Comparison of ENCODE assay signal across 23 cellular contexts in the genomic region with DNA sequence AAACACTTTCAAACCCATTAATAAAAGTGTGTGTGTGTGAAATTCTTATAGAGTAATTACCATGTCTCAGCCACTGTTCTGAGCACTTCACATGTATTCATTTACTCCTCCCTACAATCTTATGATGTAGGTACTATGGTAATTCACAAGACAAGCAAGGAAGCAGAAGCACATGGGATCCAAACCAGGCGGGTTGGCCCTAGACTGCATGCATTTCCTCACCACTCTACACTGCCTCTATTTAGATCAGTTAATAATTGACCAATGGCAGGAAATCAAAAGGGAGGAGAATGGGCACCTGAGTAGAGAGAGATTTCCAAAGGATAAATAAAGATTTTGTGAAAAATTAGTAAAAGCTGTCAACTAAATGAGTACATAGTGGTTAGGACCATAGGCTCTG. TPM values are rescaled to one million over a fixed set of nuclear protein-coding genes. Genes with fewer than 3 reads are reported as not detected.
DNase-seq lines count a peak whose midpoint lies in the region; ATAC-seq, FAIRE-seq and TF ChIP-seq lines count a peak whose summit lies in the region.
"Had no signal": no experiment of that assay in that cellular context is flagged by ENCODE, and none has a peak within 500 bp of the region (broad histone marks: within the 10 kb centered on the region; RNA-seq: fewer than 3 reads in every experiment).

No MANE protein-coding gene starts in this region.

- peak; percentile 28 for DNase-seq in COLO668 (lab: John Stamatoyannopoulos, UW; ENCODE audit: unreplicated experiment)
- no peak for DNase-seq in RCC 7860 (ENCODE audit: low spot score)
- DNase-seq in left lobe of liver (ENCODE audit: low spot score): peak; percentile 64
- DNase-seq in small intestine: peak; percentile 76
- no peak for DNase-seq in nephron progenitor cell
- no peak for DNase-seq in osteocyte (ENCODE audit: extremely low spot score, unreplicated experiment)
- DNase-seq in neural progenitor cell (ENCODE audit: low spot score): no peak
- DNase-seq: COR-L47, DMS79, MV-4-11, NCI-H1694 treated with DMSO at 0.1 percent for 48 hours, NCI-H2227 treated with DMSO at 0.1 percent for 48 hours, NCI-H510A treated with DMSO at 0.1 percent for 48 hours, NCI-H82, OCI-M1, SHP77 treated with DMSO at 0.1 percent for 48 hours, SK-N-SH had no signal

- H3K4me1 ChIP-seq in small intestine (ENCODE audit: control insufficient read depth in 2 of 2, insufficient read depth in 1 of 2, low read depth in 1 of 2, low read length in 1 of 2) (peaks cover 5 to 6% of the 10 kb centered on the region in 2 donors), neural progenitor cell (peaks cover 5% of the 10 kb centered on the region)

- H3K27ac Mint-ChIP-seq in nephron progenitor cell: no peak overlapping the region
- H3K27ac Mint-ChIP-seq in osteocyte (ENCODE audit: unreplicated experiment): no peak overlapping the region
- no peak overlapping the region for H3K27ac Mint-ChIP-seq in neural progenitor cell
- H3K27ac Mint-ChIP-seq: B cell had no signal

- no peaks in the 10 kb centered on the region for H3F3A ChIP-seq in neural progenitor cell (ENCODE audit: low read depth)

- H3K27ac ChIP-seq in small intestine (ENCODE audit: low read depth in 1 of 2, low read length in 1 of 2) (no peak overlapping the region), neural progenitor cell (no peak overlapping the region)
- H3K27ac ChIP-seq: KMS-11 had no signal

- no peaks in the 10 kb centered on the region for H4K20me1 ChIP-seq in neural progenitor cell (ENCODE audit: low read depth)

- no peaks in the 10 kb centered on the region for H3K36me3 ChIP-seq in small intestine (ENCODE audit: control insufficient read depth in 2 of 2, insufficient read depth in 2 of 2, low read length in 2 of 2)
- H3K36me3 ChIP-seq in neural progenitor cell: no peaks in the 10 kb centered on the region

- H3K27me3 Mint-ChIP-seq in nephron progenitor cell (ENCODE audit: low read depth, poor library complexity): peaks cover 26% of the 10 kb centered on the region
- peaks cover 31% of the 10 kb centered on the region for H3K27me3 Mint-ChIP-seq in osteocyte (ENCODE audit: unreplicated experiment)
- H3K27me3 Mint-ChIP-seq in neural progenitor cell (ENCODE audit: insufficient read depth, low read depth): peaks cover 2% of the 10 kb centered on the region

- no peak overlapping the region for H3K4me3 Mint-ChIP-seq in nephron progenitor cell
- no peak overlapping the region for H3K4me3 Mint-ChIP-seq in osteocyte (ENCODE audit: unreplicated experiment)
- no peak overlapping the region for H3K4me3 Mint-ChIP-seq in neural progenitor cell
- H3K4me3 Mint-ChIP-seq: B cell had no signal

- H3K27me3 ChIP-seq in small intestine (ENCODE audit: control insufficient read depth in 2 of 2, insufficient read depth in 2 of 2, low read length in 2 of 2): no peaks in the 10 kb centered on the region
- H3K27me3 ChIP-seq in neural progenitor cell: no peaks in the 10 kb centered on the region

- H3K4me1 Mint-ChIP-seq in nephron progenitor cell: peaks cover 5% of the 10 kb centered on the region
- no peaks in the 10 kb centered on the region for H3K4me1 Mint-ChIP-seq in osteocyte (ENCODE audit: unreplicated experiment)
- H3K4me1 Mint-ChIP-seq in neural progenitor cell: peaks cover 29% of the 10 kb centered on the region

- H3K9me3 ChIP-seq in small intestine (ENCODE audit: control insufficient read depth, low read depth) (no peaks in the 10 kb centered on the region), neural progenitor cell (ENCODE audit: low read depth) (no peaks in the 10 kb centered on the region)
- H3K9me3 ChIP-seq: SK-N-SH had no signal

- H3K9me3 Mint-ChIP-seq in nephron progenitor cell (peaks cover 8% of the 10 kb centered on the region), osteocyte (ENCODE audit: unreplicated experiment) (no peaks in the 10 kb centered on the region), neural progenitor cell (peaks cover 5% of the 10 kb centered on the region)

- H3K36me3 Mint-ChIP-seq in nephron progenitor cell (ENCODE audit: low read depth) (no peaks in the 10 kb centered on the region), osteocyte (ENCODE audit: unreplicated experiment) (no peaks in the 10 kb centered on the region), neural progenitor cell (no peaks in the 10 kb centered on the region)

- TF ChIP-seq CTCF in nephron progenitor cell (IDR thresholded peaks at IDR 0.05) (no peak), osteocyte (IDR thresholded peaks at IDR 0.05) (no peak), neural progenitor cell (IDR thresholded peaks at IDR 0.05) (no peak)

- WGBS in small intestine, 3 donors: 11 to 57% (median 30%) methylated on average over 1 of the region's 1 CpG

- peak; percentile 49 for FAIRE-seq in RCC 7860 (lab: Jason Lieb, UNC)
- FAIRE-seq in small intestine (lab: Jason Lieb, UNC): no peak
- FAIRE-seq: GM12892, GM18507, H1 had no signal

- H3K9ac ChIP-seq in neural progenitor cell: no peak overlapping the region
- H3K9ac ChIP-seq: KMS-11, SK-N-SH had no signal

- H3K79me2 ChIP-seq in neural progenitor cell (ENCODE audit: low read depth): no peaks in the 10 kb centered on the region

- H3K4me3 ChIP-seq in small intestine (ENCODE audit: low read depth in 1 of 2, low read length in 2 of 2) (no peak overlapping the region), neural progenitor cell (no peak overlapping the region)

- no peak overlapping the region for H3K4me2 ChIP-seq in neural progenitor cell
- H3K4me2 ChIP-seq: KMS-11, SK-N-SH had no signal

- ATAC-seq in left lobe of liver (peak; percentile 93), HG02970 (IDR thresholded peaks at IDR 0.05; ENCODE audit: low FRiP score, unreplicated experiment) (no peak)

- no peak overlapping the region for H2AFZ ChIP-seq in neural progenitor cell (replicated peaks)

RNA-seq across cellular contexts. Expression of a gene that starts 15.7 kb away (rescaled TPM):
- total RNA-seq in left lobe of liver: 4.7 TPM
- 10 to 100 TPM in 2 of 3 donors, 1 to 10 TPM in 1; 7.6 to 11.9 (median 10.4) TPM for polyA plus RNA-seq in small intestine
- total RNA-seq in osteocyte: 0.11 TPM in 1 of 2 replicates, not detected in the other
- total RNA-seq in neural progenitor cell (ENCODE audit: low replicate concordance): 4.2 and 5.4 TPM in 2 replicates

RNA-seq across cellular contexts. Expression of a gene that starts 47.7 kb away (rescaled TPM):
- total RNA-seq in left lobe of liver (0.73 TPM), osteocyte (17.2 and 20.4 TPM in 2 replicates), neural progenitor cell (ENCODE audit: low replicate concordance) (26.2 and 30.8 TPM in 2 replicates)
- 10 to 100 TPM in 1 of 3 donors, 1 to 10 TPM in 2; 1.3 to 18.1 (median 4.6) TPM for polyA plus RNA-seq in small intestine

Comparison
In these comparisons a context has a peak if more than half of its experiments do, and no peak if none do; other contexts are left out.
1. DNase-seq: peak in COLO668 (single experiment), left lobe of liver (single experiment) and small intestine (single experiment); none in RCC 7860 (single experiment), nephron progenitor cell (single experiment), osteocyte (single experiment) and neural progenitor cell (single experiment).
2. RNA of a gene that starts 47.7 kb away (total RNA-seq): 26.2 to 30.8 TPM in neural progenitor cell and 17.2 to 20.4 TPM in osteocyte; 0.73 TPM in left lobe of liver (single experiment); every median in the first group is over 10 times any median in the second.